Comparison of ENCODE assay signal across 15 cellular contexts in genomic region chr3:18351069-18351628, GRCh38.
DNase-seq lines count a peak whose midpoint lies in the region; ATAC-seq and TF ChIP-seq lines count a peak whose summit lies in the region.
"Had no signal": no experiment of that assay in that cellular context is flagged by ENCODE, and none has a peak within 500 bp of the region (broad histone marks: within the 10 kb centered on the region; RNA-seq: fewer than 3 reads in every experiment).

No MANE protein-coding gene starts in this region.

- H3K4me1 ChIP-seq in DND-41 (ENCODE audit: insufficient read depth, low read length): no peaks in the 10 kb centered on the region
- H3K4me1 ChIP-seq: BLaER1 had no signal

- H3K4me3 Mint-ChIP-seq in activated T-helper 1 cell treated with anti-CD3 and anti-CD28 coated beads, Interleukin-12 subunit alpha, Interleukin-12 subunit beta, Interleukin-2, Interleukin-4 antibody, amounts not matched to agents 30 ng/mL and 10 ng/mL and 1 ng/mL, durations not matched to agents 14 hours and 24 hours and 36 hours: no peak overlapping the region
- H3K4me3 Mint-ChIP-seq in mesothelial cell of epicardium: peak overlapping the region; percentile 24

- no peak overlapping the region for H3K4me3 ChIP-seq in DND-41 (ENCODE audit: low read depth in 1 of 2, low read length in 2 of 2)
- H3K4me3 ChIP-seq: BLaER1, tibial nerve had no signal

- H3K9ac ChIP-seq in DND-41 (ENCODE audit: low read depth, low read length): no peak overlapping the region
- H3K9ac ChIP-seq: BLaER1 had no signal

- H4K20me1 ChIP-seq in DND-41 (ENCODE audit: insufficient read depth, low read length): no peaks in the 10 kb centered on the region
- H4K20me1 ChIP-seq: BLaER1 had no signal

- H3K79me2 ChIP-seq in DND-41 (ENCODE audit: insufficient read depth, low read length): 0 out of 2 replicates have a peak, but pooled peaks cover 3% of the 10 kb centered on the region

- no peaks in the 10 kb centered on the region for H3K27me3 Mint-ChIP-seq in activated T-helper 1 cell treated with anti-CD3 and anti-CD28 coated beads, Interleukin-12 subunit alpha, Interleukin-12 subunit beta, Interleukin-2, Interleukin-4 antibody, amounts not matched to agents 30 ng/mL and 10 ng/mL and 1 ng/mL, durations not matched to agents 14 hours and 24 hours and 36 hours (ENCODE audit: insufficient read depth)
- no peaks in the 10 kb centered on the region for H3K27me3 Mint-ChIP-seq in mesothelial cell of epicardium (ENCODE audit: low read depth)

- peaks cover 39% of the 10 kb centered on the region for H3K4me1 Mint-ChIP-seq in activated T-helper 1 cell treated with anti-CD3 and anti-CD28 coated beads, Interleukin-12 subunit alpha, Interleukin-12 subunit beta, Interleukin-2, Interleukin-4 antibody, amounts not matched to agents 30 ng/mL and 10 ng/mL and 1 ng/mL, durations not matched to agents 14 hours and 24 hours and 36 hours (ENCODE audit: low read depth)
- peaks cover 59% of the 10 kb centered on the region for H3K4me1 Mint-ChIP-seq in mesothelial cell of epicardium

- intact Hi-C loops in activated T-helper 1 cell treated with anti-CD3 and anti-CD28 coated beads, Interleukin-12 subunit alpha, Interleukin-12 subunit beta, Interleukin-2, Interleukin-4 antibody, amounts not matched to agents 30 ng/mL and 10 ng/mL and 1 ng/mL, durations not matched to agents 14 hours and 24 hours and 36 hours (cut with micrococcal nuclease): no loop called here

- no peak overlapping the region for H3K4me2 ChIP-seq in DND-41 (ENCODE audit: insufficient read depth, low read length)
- H3K4me2 ChIP-seq: BLaER1 had no signal

- DNase-seq in NCI-H1436 (lab: John Stamatoyannopoulos, UW): peak; percentile 28
- no peak for DNase-seq in NCI-H1436 treated with DMSO at 0.1 percent for 48 hours (lab: John Stamatoyannopoulos, UW)
- DNase-seq in DND-41: no peak
- DNase-seq in activated T-helper 1 cell treated with anti-CD3 and anti-CD28 coated beads, Interleukin-12 subunit alpha, Interleukin-12 subunit beta, Interleukin-2, Interleukin-4 antibody, amounts not matched to agents 30 ng/mL and 10 ng/mL and 1 ng/mL, durations not matched to agents 14 hours and 24 hours and 36 hours (ENCODE audit: low spot score): no peak
- DNase-seq in mesothelial cell of epicardium (ENCODE audit: low spot score in 2 of 2, unreplicated experiment in 2 of 2): no peak
- DNase-seq in AG20443 (ENCODE audit: low spot score): no peak
- no peak for DNase-seq in iPS-NIHi11 (ENCODE audit: low spot score)
- DNase-seq: activated CD4-positive, alpha-beta T cell treated with anti-CD3 and anti-CD28 coated beads, Interleukin-2, amount 50 U/mL, for 4 hours; hippocampal formation; mesenchymal stem cell had no signal

- ATAC-seq in DND-41 (ENCODE audit: insufficient read depth, low read depth) (no peak), GM19455 (IDR thresholded peaks at IDR 0.05; ENCODE audit: unreplicated experiment) (no peak)

- peak overlapping the region; percentile 75 for H3K27ac Mint-ChIP-seq in activated T-helper 1 cell treated with anti-CD3 and anti-CD28 coated beads, Interleukin-12 subunit alpha, Interleukin-12 subunit beta, Interleukin-2, Interleukin-4 antibody, amounts not matched to agents 30 ng/mL and 10 ng/mL and 1 ng/mL, durations not matched to agents 14 hours and 24 hours and 36 hours
- H3K27ac Mint-ChIP-seq in mesothelial cell of epicardium: peak overlapping the region; percentile 81

- peaks cover 71% of the 10 kb centered on the region for H3K36me3 Mint-ChIP-seq in activated T-helper 1 cell treated with anti-CD3 and anti-CD28 coated beads, Interleukin-12 subunit alpha, Interleukin-12 subunit beta, Interleukin-2, Interleukin-4 antibody, amounts not matched to agents 30 ng/mL and 10 ng/mL and 1 ng/mL, durations not matched to agents 14 hours and 24 hours and 36 hours (ENCODE audit: low read depth)
- peaks cover 13% of the 10 kb centered on the region for H3K36me3 Mint-ChIP-seq in mesothelial cell of epicardium

- peaks cover 68% of the 10 kb centered on the region for H3K36me3 ChIP-seq in DND-41 (ENCODE audit: insufficient read depth, low read length)

- H2AFZ ChIP-seq in DND-41 (ENCODE audit: low read depth, low read length): no peak overlapping the region

- H3K9me3 Mint-ChIP-seq in activated T-helper 1 cell treated with anti-CD3 and anti-CD28 coated beads, Interleukin-12 subunit alpha, Interleukin-12 subunit beta, Interleukin-2, Interleukin-4 antibody, amounts not matched to agents 30 ng/mL and 10 ng/mL and 1 ng/mL, durations not matched to agents 14 hours and 24 hours and 36 hours: no peaks in the 10 kb centered on the region
- no peaks in the 10 kb centered on the region for H3K9me3 Mint-ChIP-seq in mesothelial cell of epicardium

- H3K27ac ChIP-seq in DND-41 (ENCODE audit: low read length): peak overlapping the region; percentile 9; the same call in 1 of the 2 replicates
- H3K27ac ChIP-seq: BLaER1, neutrophil, RWPE1, tibial nerve had no signal

- H3K27me3 ChIP-seq in DND-41 (ENCODE audit: insufficient read depth, low read length, poor library complexity): no peaks in the 10 kb centered on the region
- H3K27me3 ChIP-seq: BLaER1, neutrophil, tibial nerve had no signal

- TF ChIP-seq CTCF in DND-41 (IDR thresholded peaks at IDR 0.05; ENCODE audit: borderline replicate concordance, extremely low read depth, low read length, poor library complexity, severe bottlenecking) (no peak), mesothelial cell of epicardium (IDR thresholded peaks at IDR 0.05; ENCODE audit: unreplicated experiment) (no peak)

- H3K9me3 ChIP-seq in DND-41 (ENCODE audit: insufficient read depth, low read length, severe bottlenecking): no peaks in the 10 kb centered on the region
- H3K9me3 ChIP-seq: BLaER1, neutrophil, tibial nerve had no signal
